ENCODE assay signal across 26 cellular contexts in genomic region chr18:42105382-42105781, GRCh38.
"Had no signal": no experiment of that assay in that cellular context is flagged by ENCODE, and none has a peak within 500 bp of the region (broad histone marks: within the 10 kb centered on the region; RNA-seq: fewer than 3 reads in every experiment).

No MANE protein-coding gene starts in this region.

- H3K79me2 ChIP-seq: parathyroid adenoma had no signal

- DNase-seq: dermis blood vessel endothelial cell; effector memory CD4-positive, alpha-beta T cell; erythroblast; esophagus squamous epithelium; glutamatergic neuron; heart right ventricle; hippocampal formation; immature natural killer cell; islet precursor cell; kidney glomerular epithelial cell; left colon; left ventricle myocardium inferior; lower lobe of right lung; naive thymus-derived CD8-positive, alpha-beta T cell; nephron progenitor cell; right lobe of liver; small intestine; stimulated activated CD4-positive, alpha-beta T cell treated with anti-CD3 and anti-CD28 coated beads, Interleukin-15, amount 100 ng/mL, for 24 hours; stimulated activated CD4-positive, alpha-beta T cell treated with anti-CD3 and anti-CD28 coated beads, Interleukin-4, amount 100 ng/mL, for 1 hour; stimulated activated CD8-positive, alpha-beta memory T cell treated with anti-CD3 and anti-CD28 coated beads, Interleukin-4, amount 100 ng/mL, for 48 hours; stimulated activated naive CD4-positive, alpha-beta T cell; stimulated activated naive CD8-positive, alpha-beta T cell treated with anti-CD3 and anti-CD28 coated beads, Interleukin-15, amount 100 ng/mL, for 72 hours; thyroid gland had no signal

- H3K27ac ChIP-seq: coronary artery, esophagus squamous epithelium, heart right ventricle, left ventricle myocardium inferior, lower lobe of right lung, neutrophil, parathyroid adenoma, right lobe of liver, thyroid gland had no signal

- H3K9ac ChIP-seq: parathyroid adenoma had no signal

- H3K27me3 ChIP-seq: esophagus squamous epithelium, heart right ventricle, neutrophil, right lobe of liver, thyroid gland had no signal

- H3K36me3 ChIP-seq: esophagus squamous epithelium, heart right ventricle, left ventricle myocardium inferior, lower lobe of right lung, neutrophil, right lobe of liver, thyroid gland had no signal

- H3K4me1 ChIP-seq: esophagus squamous epithelium, heart right ventricle, left ventricle myocardium inferior, lower lobe of right lung, parathyroid adenoma, right lobe of liver, thyroid gland had no signal

- H3K4me3 ChIP-seq: coronary artery, esophagus squamous epithelium, heart right ventricle, left ventricle myocardium inferior, lower lobe of right lung, right lobe of liver, thyroid gland had no signal

- H3K9me3 ChIP-seq: esophagus squamous epithelium, heart right ventricle, left ventricle myocardium inferior, lower lobe of right lung, neutrophil, right lobe of liver, thyroid gland had no signal

- H2AFZ ChIP-seq: parathyroid adenoma had no signal

- ATAC-seq: heart right ventricle; left colon; lower lobe of right lung; naive thymus-derived CD8-positive, alpha-beta T cell; right lobe of liver; stimulated activated naive CD8-positive, alpha-beta T cell treated with anti-CD3 and anti-CD28 coated beads, Interleukin-15, amount 100 ng/mL, for 72 hours had no signal
